In genomic region chr1:230067871-230068814, GRCh38 we compare ENCODE assay signal across 1 cellular context.
TF ChIP-seq lines count a peak whose summit lies in the region.

No MANE protein-coding gene starts in this region.

TF ChIP-seq in GM12878, 131 proteins besides CTCF, POLR2A, EP300 and RAD21 (continued from another document):
- TF ChIP-seq CBFB (IDR thresholded peaks at IDR 0.05; ENCODE audit: low read depth) (no peak), TCF3 (IDR thresholded peaks at IDR 0.05; ENCODE audit: borderline replicate concordance, insufficient read depth, low read depth, low read length) (no peak), ATF2 (IDR thresholded peaks at IDR 0.05; ENCODE audit: low read length) (no peak), IKZF2 (IDR thresholded peaks at IDR 0.05) (0 out of 4 replicates have a peak, but pooled peaks of 1 of the 2 experiments have one; percentile 11), HSF1 (IDR thresholded peaks at IDR 0.05; ENCODE audit: low read depth, low read length) (no peak), ZBTB40 (IDR thresholded peaks at IDR 0.05; ENCODE audit: borderline replicate concordance) (no peak), LARP7 (IDR thresholded peaks at IDR 0.05) (peak; percentile 68; the same call in 1 of the 2 replicates), REST (IDR thresholded peaks at IDR 0.05; ENCODE audit: low read depth, low read length) (no peak), USF2 (IDR thresholded peaks at IDR 0.05; ENCODE audit: borderline replicate concordance, low read depth, low read length) (no peak), RELA (IDR thresholded peaks at IDR 0.05; ENCODE audit: borderline replicate concordance, partially characterized antibody) (no peak), NFYA (IDR thresholded peaks at IDR 0.05; ENCODE audit: borderline replicate concordance, low read depth, low read length) (no peak), PAX5 (IDR thresholded peaks at IDR 0.05; ENCODE audit: borderline replicate concordance, low read depth, low read length) (peak; percentile 27; the same call in 1 of the 2 replicates), BMI1 (IDR thresholded peaks at IDR 0.05; ENCODE audit: borderline replicate concordance) (no peak), ELK1 (IDR thresholded peaks at IDR 0.05; ENCODE audit: low read depth, low read length) (no peak), CEBPB (IDR thresholded peaks at IDR 0.05; ENCODE audit: borderline replicate concordance in 1 of 2, low read depth in 2 of 2, low read length in 2 of 2) (no peak), SRF (IDR thresholded peaks at IDR 0.05; ENCODE audit: low read depth in 2 of 2, low read length in 2 of 2) (no peak), BRCA1 (IDR thresholded peaks at IDR 0.05; ENCODE audit: low read depth, low read length) (no peak), DPF2 (IDR thresholded peaks at IDR 0.05) (peak; percentile 25; the same call in 1 of the 2 replicates)
